Comparison of ENCODE assay signal across 8 cellular contexts in genomic region chr4:123505077-123505456, GRCh38.
DNase-seq lines count a peak whose midpoint lies in the region; ATAC-seq, FAIRE-seq and TF ChIP-seq lines count a peak whose summit lies in the region.

No MANE protein-coding gene starts in this region.

- POLR2A ChIA-PET in T-cell (lab: Charles Lee), result no interaction called here

- FAIRE-seq in H54 (lab: Jason Lieb, UNC), result no peak

- peaks cover 5% of the 10 kb centered on the region for H3K4me1 Mint-ChIP-seq in activated T-cell treated with anti-CD3 and anti-CD28 coated beads, Interleukin-2, amount 50 U/mL, for 4 hours (ENCODE audit: low read depth)
- peaks cover 13 to 16% (median 15%) of the 10 kb centered on the region in 3 donors for H3K4me1 Mint-ChIP-seq in T-cell

- in situ Hi-C loops in gastrocnemius medialis (cut with MboI; ENCODE audit: low sequenced_read_pairs in 4 of 4), result no loop called here

- TF ChIP-seq POLR2A in gastrocnemius medialis (IDR thresholded peaks at IDR 0.05), result no peak
- TF ChIP-seq POLR2A in H54 (IDR thresholded peaks at IDR 0.05; ENCODE audit: low read depth, low read length), result no peak

- H3K27me3 Mint-ChIP-seq in activated T-cell treated with anti-CD3 and anti-CD28 coated beads, Interleukin-2, amount 50 U/mL, for 4 hours (ENCODE audit: low read depth), result peaks cover 39% of the 10 kb centered on the region
- peaks cover 20 to 34% of the 10 kb centered on the region in 2 donors for H3K27me3 Mint-ChIP-seq in T-cell

- ATAC-seq in activated T-cell treated with anti-CD3 and anti-CD28 coated beads, Interleukin-2, amount 50 U/mL, for 4 hours, result no peak
- ATAC-seq in T-cell (replicated peaks in 1 of 4) (no peak), left ventricle myocardium superior (peak; percentile 41), gastrocnemius medialis (peak in 1 of 2 donors; percentile 29), foreskin keratinocyte (no peak)

- TF ChIP-seq CTCF in gastrocnemius medialis (IDR thresholded peaks at IDR 0.05 in 4 of 5, conservative IDR thresholded peaks at IDR 0.05 in 1 of 5), result no peak
- no peak for TF ChIP-seq CTCF in foreskin keratinocyte (conservative IDR thresholded peaks at IDR 0.05)

- H3K9me3 ChIP-seq in gastrocnemius medialis, result no peaks in the 10 kb centered on the region

- H3K9me3 Mint-ChIP-seq in activated T-cell treated with anti-CD3 and anti-CD28 coated beads, Interleukin-2, amount 50 U/mL, for 4 hours, result no peaks in the 10 kb centered on the region
- no peaks in the 10 kb centered on the region for H3K9me3 Mint-ChIP-seq in T-cell

- no peaks in the 10 kb centered on the region for H3K36me3 Mint-ChIP-seq in activated T-cell treated with anti-CD3 and anti-CD28 coated beads, Interleukin-2, amount 50 U/mL, for 4 hours (ENCODE audit: insufficient read depth)
- no peaks in the 10 kb centered on the region for H3K36me3 Mint-ChIP-seq in T-cell

- peak overlapping the region; percentile 69 for H3K4me3 Mint-ChIP-seq in activated T-cell treated with anti-CD3 and anti-CD28 coated beads, Interleukin-2, amount 50 U/mL, for 4 hours
- H3K4me3 Mint-ChIP-seq in T-cell, result peak overlapping the region; percentile 65 to 78 (median 69)

- H3K27ac ChIP-seq in gastrocnemius medialis (peak overlapping the region; percentile 3 to 52 (median 38)), foreskin keratinocyte (no peak overlapping the region)

- H3K4me3 ChIP-seq in gastrocnemius medialis, result peak overlapping the region; percentile 54 to 71 (median 59)

- H3K27ac Mint-ChIP-seq in T-cell, result no peak overlapping the region

- intact Hi-C loops in left ventricle myocardium superior (cut with micrococcal nuclease) (no loop called here), gastrocnemius medialis (cut with DNase I; ENCODE audit: low total_unique reads) (loop anchor here (5.0 kb wide), 3 partner anchors 52 to 258 kb away; no protein-coding TSS in a partner anchor)

- H3K36me3 ChIP-seq in gastrocnemius medialis, result no peaks in the 10 kb centered on the region

- H3K4me1 ChIP-seq in gastrocnemius medialis, result peaks cover 7 to 11% of the 10 kb centered on the region in 2 donors
- peaks cover 8% of the 10 kb centered on the region for H3K4me1 ChIP-seq in foreskin keratinocyte

- no peak for DNase-seq in activated T-cell treated with anti-CD3 and anti-CD28 coated beads, Interleukin-2, amount 50 U/mL, for 4 hours
- DNase-seq in activated T-cell treated with anti-CD3 and anti-CD28 coated beads, Interleukin-2, amount 50 U/mL, for 48 hours, result no peak
- DNase-seq in T-cell (no peak), left ventricle myocardium superior (no peak), gastrocnemius medialis (no peak), foreskin keratinocyte (no peak), SK-N-DZ (ENCODE audit: low spot score) (no peak), H54 (ENCODE audit: insufficient read length, low spot score) (no peak)

- H3K27me3 ChIP-seq in gastrocnemius medialis (no peaks in the 10 kb centered on the region), foreskin keratinocyte (no peaks in the 10 kb centered on the region)

- CTCF ChIA-PET in T-cell (lab: Charles Lee), result no interaction called here
